20 cellular contexts compared by ENCODE assay signal in the genomic region with DNA sequence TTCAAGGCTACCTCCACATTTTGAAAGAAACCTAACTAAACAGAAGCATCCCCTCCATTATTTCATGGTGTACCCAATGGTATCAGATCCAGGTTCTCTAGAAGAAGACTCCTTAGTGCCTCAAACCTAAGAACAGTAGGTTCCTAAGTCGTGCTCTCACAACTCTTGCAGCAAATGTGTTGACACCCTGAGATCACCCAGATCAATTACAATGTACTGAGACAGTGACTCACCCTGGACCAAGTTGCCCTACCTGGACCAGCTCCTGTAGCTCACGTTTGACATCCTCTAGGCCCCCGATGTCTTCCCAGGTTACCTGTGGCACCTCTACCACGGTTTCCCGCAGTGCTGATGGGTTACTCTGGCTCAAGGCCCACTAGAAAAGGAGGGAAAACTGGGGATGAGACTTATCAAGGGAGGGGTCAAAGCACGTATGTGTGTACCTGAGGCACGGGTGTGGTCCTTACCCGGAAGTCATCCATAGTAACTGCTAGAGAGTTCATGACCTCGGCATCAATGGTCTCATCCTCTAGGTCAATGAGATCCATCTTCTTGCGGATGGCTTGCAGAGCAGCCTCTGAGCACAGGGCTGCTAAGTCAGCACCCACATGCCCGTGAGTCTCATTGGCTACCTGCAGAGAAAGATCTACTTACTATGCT. TPM values are rescaled to one million over a fixed set of nuclear protein-coding genes. Genes with fewer than 3 reads are reported as not detected.
DNase-seq lines count a peak whose midpoint lies in the region; ATAC-seq, FAIRE-seq and TF ChIP-seq lines count a peak whose summit lies in the region.
"Had no signal": no experiment of that assay in that cellular context is flagged by ENCODE, and none has a peak within 500 bp of the region (broad histone marks: within the 10 kb centered on the region; RNA-seq: fewer than 3 reads in every experiment).

No MANE protein-coding gene starts in this region.

- no peaks in the 10 kb centered on the region for H3K9me3 ChIP-seq in naive thymus-derived CD4-positive, alpha-beta T cell (ENCODE audit: control insufficient read depth in 2 of 3, low read length in 3 of 3)

- FAIRE-seq in GM12891 (lab: Jason Lieb, UNC): no peak
- FAIRE-seq: D721Med, G401.6 had no signal

- POLR2A ChIA-PET in naive thymus-derived CD4-positive, alpha-beta T cell (lab: Charles Lee): no interaction called here

- no peaks in the 10 kb centered on the region for H3K27me3 Mint-ChIP-seq in activated CD4-positive, alpha-beta T cell treated with anti-CD3 and anti-CD28 coated beads, Interleukin-2, amount 10 ng/mL, durations not matched to agents 24 days and 14 days
- no peaks in the 10 kb centered on the region for H3K27me3 Mint-ChIP-seq in naive thymus-derived CD4-positive, alpha-beta T cell
- no peaks in the 10 kb centered on the region for H3K27me3 Mint-ChIP-seq in osteocyte (ENCODE audit: unreplicated experiment)

- intact Hi-C loops in activated CD4-positive, alpha-beta T cell treated with anti-CD3 and anti-CD28 coated beads, Interleukin-2, amount 10 ng/mL, durations not matched to agents 24 days and 14 days (cut with micrococcal nuclease): no loop called here
- intact Hi-C loops in left colon (cut with DNase I, micrococcal nuclease): no loop called here
- intact Hi-C loops in naive thymus-derived CD4-positive, alpha-beta T cell (cut with micrococcal nuclease): no loop called here

- no peaks in the 10 kb centered on the region for H3K4me1 ChIP-seq in naive thymus-derived CD4-positive, alpha-beta T cell (ENCODE audit: control insufficient read depth in 2 of 2, insufficient read depth in 2 of 2, low read length in 2 of 2)

- no peaks in the 10 kb centered on the region for H3K9me3 Mint-ChIP-seq in activated CD4-positive, alpha-beta T cell treated with anti-CD3 and anti-CD28 coated beads, Interleukin-2, amount 10 ng/mL, durations not matched to agents 24 days and 14 days
- H3K9me3 Mint-ChIP-seq in naive thymus-derived CD4-positive, alpha-beta T cell: no peaks in the 10 kb centered on the region
- H3K9me3 Mint-ChIP-seq in osteocyte (ENCODE audit: unreplicated experiment): no peaks in the 10 kb centered on the region
- H3K9me3 Mint-ChIP-seq: CD14-positive monocyte; CD8-positive, alpha-beta T cell; HFFc6 had no signal

- H3K4me1 Mint-ChIP-seq in activated CD4-positive, alpha-beta T cell treated with anti-CD3 and anti-CD28 coated beads, Interleukin-2, amount 10 ng/mL, durations not matched to agents 24 days and 14 days: peaks cover 5% of the 10 kb centered on the region
- peaks cover 0 to 12% (median 0%) of the 10 kb centered on the region in 7 donors for H3K4me1 Mint-ChIP-seq in naive thymus-derived CD4-positive, alpha-beta T cell
- no peaks in the 10 kb centered on the region for H3K4me1 Mint-ChIP-seq in osteocyte (ENCODE audit: unreplicated experiment)
- H3K4me1 Mint-ChIP-seq: CD14-positive monocyte had no signal

- no peak overlapping the region for H3K4me3 Mint-ChIP-seq in activated CD4-positive, alpha-beta T cell treated with anti-CD3 and anti-CD28 coated beads, Interleukin-2, amount 10 ng/mL, durations not matched to agents 24 days and 14 days
- H3K4me3 Mint-ChIP-seq in naive thymus-derived CD4-positive, alpha-beta T cell: no peak overlapping the region
- no peak overlapping the region for H3K4me3 Mint-ChIP-seq in osteocyte (ENCODE audit: unreplicated experiment)
- H3K4me3 Mint-ChIP-seq: CD14-positive monocyte; CD8-positive, alpha-beta T cell; HFFc6 had no signal

- H3K27me3 ChIP-seq in naive thymus-derived CD4-positive, alpha-beta T cell (ENCODE audit: control insufficient read depth in 2 of 2, insufficient read depth in 2 of 2, low read length in 2 of 2): no peaks in the 10 kb centered on the region

- no peak for TF ChIP-seq POLR2A in GM12891 (IDR thresholded peaks at IDR 0.05; ENCODE audit: low read depth, low read length)

- H3K27ac ChIP-seq in naive thymus-derived CD4-positive, alpha-beta T cell (ENCODE audit: low read depth, low read length): no peak overlapping the region
- H3K27ac ChIP-seq: 22Rv1, HL-60 had no signal

- CTCF ChIA-PET in naive thymus-derived CD4-positive, alpha-beta T cell (lab: Charles Lee): no interaction called here

- peak; percentile 56 for ATAC-seq in left colon
- peak; percentile 5 for ATAC-seq in naive thymus-derived CD4-positive, alpha-beta T cell
- ATAC-seq: CD8-positive, alpha-beta T cell had no signal

- no peak for TF ChIP-seq CTCF in osteocyte (IDR thresholded peaks at IDR 0.05)

- H3K36me3 ChIP-seq in naive thymus-derived CD4-positive, alpha-beta T cell (ENCODE audit: control insufficient read depth in 2 of 3, insufficient read depth in 3 of 3, low read length in 3 of 3): peaks cover 70 to 98% (median 75%) of the 10 kb centered on the region in 3 experiments

- no peak for DNase-seq in activated CD4-positive, alpha-beta T cell treated with anti-CD3 and anti-CD28 coated beads, Interleukin-2, amount 10 ng/mL, durations not matched to agents 24 days and 14 days
- no peak for DNase-seq in activated CD4-positive, alpha-beta T cell treated with anti-CD3 and anti-CD28 coated beads for 48 hours
- DNase-seq in GM12891 (ENCODE audit: insufficient read length, low spot score) (no peak), left colon (no peak), NCI-H774 (lab: John Stamatoyannopoulos, UW) (no peak), NCI-H1105 (lab: John Stamatoyannopoulos, UW) (no peak), osteocyte (ENCODE audit: extremely low spot score, unreplicated experiment) (no peak)
- DNase-seq in naive thymus-derived CD4-positive, alpha-beta T cell: no peak
- DNase-seq: CD8-positive, alpha-beta T cell; COR-L47; DMS153; DMS79 treated with DMSO at 0.1 percent for 48 hours; EL; HCEC 1CT; HFFc6 had no signal

- H3K4me3 ChIP-seq in naive thymus-derived CD4-positive, alpha-beta T cell (ENCODE audit: low read length): no peak overlapping the region

- H3K27ac Mint-ChIP-seq in activated CD4-positive, alpha-beta T cell treated with anti-CD3 and anti-CD28 coated beads, Interleukin-2, amount 10 ng/mL, durations not matched to agents 24 days and 14 days: peak overlapping the region; percentile 28
- peak overlapping the region in 3 of 9 donors; percentile 14 to 41 (median 23) for H3K27ac Mint-ChIP-seq in naive thymus-derived CD4-positive, alpha-beta T cell
- H3K27ac Mint-ChIP-seq in osteocyte (ENCODE audit: unreplicated experiment): no peak overlapping the region
- H3K27ac Mint-ChIP-seq: CD8-positive, alpha-beta T cell had no signal

- peaks cover 87% of the 10 kb centered on the region for H3K36me3 Mint-ChIP-seq in activated CD4-positive, alpha-beta T cell treated with anti-CD3 and anti-CD28 coated beads, Interleukin-2, amount 10 ng/mL, durations not matched to agents 24 days and 14 days (ENCODE audit: low read depth)
- H3K36me3 Mint-ChIP-seq in naive thymus-derived CD4-positive, alpha-beta T cell: peaks cover 28 to 82% (median 59%) of the 10 kb centered on the region in 5 donors
- peaks cover 79% of the 10 kb centered on the region for H3K36me3 Mint-ChIP-seq in osteocyte (ENCODE audit: unreplicated experiment)

TF ChIP-seq in GM12891, 5 proteins besides CTCF, POLR2A, EP300 and RAD21:
- TF ChIP-seq POLR2AphosphoS5 (IDR thresholded peaks at IDR 0.05; ENCODE audit: low read depth, low read length) (peak; percentile 24; the same call in 1 of the 2 replicates), SPI1 (IDR thresholded peaks at IDR 0.05; ENCODE audit: low read depth, low read length) (no peak)

RNA-seq across cellular contexts. Expression of gene VCP, which starts 11.7 kb away (rescaled TPM):
- 335 and 343 TPM in 2 replicates for total RNA-seq in activated CD4-positive, alpha-beta T cell treated with anti-CD3 and anti-CD28 coated beads, Interleukin-2, amount 10 ng/mL, durations not matched to agents 24 days and 14 days
- polyA plus RNA-seq in GM12891 (2012; ENCODE audit: low read depth, missing spikeins): 162 TPM
- 100 to 1,000 TPM; 167 to 189 TPM for total RNA-seq in left colon
- 100 to 1,000 TPM; 138 to 259 (median 202) TPM for total RNA-seq in naive thymus-derived CD4-positive, alpha-beta T cell
- polyA plus RNA-seq in naive thymus-derived CD4-positive, alpha-beta T cell: 100 to 1,000 TPM; 134 to 198 TPM
- 254 and 268 TPM in 2 replicates for total RNA-seq in osteocyte

RNA-seq across cellular contexts. Expression of gene FANCG, which starts 19.1 kb away (rescaled TPM):
- 114 and 122 TPM in 2 replicates for total RNA-seq in activated CD4-positive, alpha-beta T cell treated with anti-CD3 and anti-CD28 coated beads, Interleukin-2, amount 10 ng/mL, durations not matched to agents 24 days and 14 days
- 41.8 TPM for polyA plus RNA-seq in GM12891 (2012; ENCODE audit: low read depth, missing spikeins)
- 10 to 100 TPM; 11.0 to 17.3 TPM for total RNA-seq in left colon
- 10 to 100 TPM; 19.6 to 84.9 (median 26.7) TPM for total RNA-seq in naive thymus-derived CD4-positive, alpha-beta T cell
- 10 to 100 TPM in 1 of 2 donors, 1 to 10 TPM in 1; 8.7 to 12.6 TPM for polyA plus RNA-seq in naive thymus-derived CD4-positive, alpha-beta T cell
- 22.7 and 27.9 TPM in 2 replicates for total RNA-seq in osteocyte

RNA-seq across cellular contexts. Expression of gene PIGO, which starts 35.7 kb away (rescaled TPM):
- total RNA-seq in activated CD4-positive, alpha-beta T cell treated with anti-CD3 and anti-CD28 coated beads, Interleukin-2, amount 10 ng/mL, durations not matched to agents 24 days and 14 days: 32.5 and 37.2 TPM in 2 replicates
- 10.7 TPM for polyA plus RNA-seq in GM12891 (2012; ENCODE audit: low read depth, missing spikeins)
- total RNA-seq in left colon (10 to 100 TPM; 32.4 to 38.7 TPM), osteocyte (29.9 and 33.9 TPM in 2 replicates)
- total RNA-seq in naive thymus-derived CD4-positive, alpha-beta T cell: 10 to 100 TPM; 27.1 to 36.0 (median 29.9) TPM
- polyA plus RNA-seq in naive thymus-derived CD4-positive, alpha-beta T cell: 10 to 100 TPM; 27.4 to 30.6 TPM

RNA-seq across cellular contexts. Expression of gene STOML2, which starts 42.3 kb away (rescaled TPM):
- 258 and 262 TPM in 2 replicates for total RNA-seq in activated CD4-positive, alpha-beta T cell treated with anti-CD3 and anti-CD28 coated beads, Interleukin-2, amount 10 ng/mL, durations not matched to agents 24 days and 14 days
- 146 TPM for polyA plus RNA-seq in GM12891 (2012; ENCODE audit: low read depth, missing spikeins)
- total RNA-seq in left colon (100 to 1,000 TPM in 1 of 2 donors, 10 to 100 TPM in 1; 89.8 to 118 TPM), osteocyte (100 and 104 TPM in 2 replicates)
- 100 to 1,000 TPM in 1 of 5 experiments, 10 to 100 TPM in 4; 34.7 to 126 (median 44.9) TPM for total RNA-seq in naive thymus-derived CD4-positive, alpha-beta T cell
- polyA plus RNA-seq in naive thymus-derived CD4-positive, alpha-beta T cell: 10 to 100 TPM; 85.6 to 88.8 TPM

RNA-seq across cellular contexts. Expression of gene ATOSB, which starts 55.0 kb away (rescaled TPM):
- total RNA-seq in activated CD4-positive, alpha-beta T cell treated with anti-CD3 and anti-CD28 coated beads, Interleukin-2, amount 10 ng/mL, durations not matched to agents 24 days and 14 days: 3.7 and 4.7 TPM in 2 replicates
- 2.9 TPM for polyA plus RNA-seq in GM12891 (2012; ENCODE audit: low read depth, missing spikeins)
- total RNA-seq in left colon (10 to 100 TPM; 38.4 to 46.4 TPM), osteocyte (26.8 and 30.3 TPM in 2 replicates)
- total RNA-seq in naive thymus-derived CD4-positive, alpha-beta T cell: 10 to 100 TPM in 2 of 5 experiments, 1 to 10 TPM in 3; 5.9 to 26.0 (median 6.6) TPM
- 1 to 10 TPM in 1 of 2 donors, under 1 TPM in 1; 0.95 to 3.4 TPM for polyA plus RNA-seq in naive thymus-derived CD4-positive, alpha-beta T cell
